Comparison of ENCODE assay signal across 1 cellular context in the genomic region with DNA sequence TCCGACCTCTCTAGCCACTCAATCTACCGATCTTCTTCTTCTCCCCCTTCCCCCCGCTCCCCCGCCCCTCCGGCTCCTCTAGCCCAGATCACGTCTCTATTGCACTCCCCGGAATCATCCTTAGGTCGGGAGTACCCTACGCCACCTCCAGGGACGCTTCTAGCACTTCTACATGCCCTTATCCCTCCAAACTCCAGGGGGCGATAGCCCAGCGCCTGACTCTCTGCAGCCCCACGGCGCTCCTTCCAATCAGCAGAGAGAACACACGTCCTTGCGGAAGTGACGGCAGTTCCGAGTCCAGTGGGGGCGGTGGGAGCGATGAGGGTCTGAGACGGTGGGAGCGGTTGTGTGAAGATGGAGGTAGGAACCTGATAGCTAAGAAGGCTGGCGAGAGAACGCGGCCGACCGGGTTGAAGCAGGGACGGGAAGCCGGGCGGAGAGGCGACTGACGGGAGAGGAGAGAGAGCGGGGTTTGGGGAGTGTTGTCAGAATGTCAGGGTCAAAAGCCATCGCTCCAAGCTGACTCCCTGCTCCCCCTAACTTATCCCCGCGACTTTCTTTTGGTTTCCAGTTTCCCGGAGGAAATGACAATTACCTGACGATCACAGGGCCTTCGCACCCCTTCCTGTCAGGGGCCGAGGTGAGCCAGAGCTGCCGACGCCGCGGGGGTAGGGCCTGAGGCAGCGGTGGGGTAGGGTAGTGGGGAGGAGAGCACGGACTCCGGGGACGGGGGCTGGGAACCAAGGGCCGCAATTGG.
A peak's percentile ranks its signal among the peaks of the same experiment; 100 is the strongest.
TF ChIP-seq lines count a peak whose summit lies in the region.

A gene (minus strand): TSS at position 35 of the 757 bp plus-strand sequence. CDS start 87 bp downstream, outside the sequence.
A gene (plus strand): TSS at position 271 of the 757 bp plus-strand sequence. CDS start 84 bp downstream, at position 355.

TF ChIP-seq in HepG2, 621 proteins besides CTCF, POLR2A, EP300 and RAD21 (continued from another document and continues in another):
- TF ChIP-seq ZNF337 (CRISPR knock-in tag; IDR thresholded peaks at IDR 0.05; ENCODE audit: borderline replicate concordance, low read depth), result peak; percentile 73; the same call in 1 of the 2 replicates
- 0 out of 2 replicates have a peak, but pooled peaks have one; percentile 34 for TF ChIP-seq ZSCAN29 (CRISPR knock-in tag; conservative IDR thresholded peaks at IDR 0.05)
- TF ChIP-seq ZNF724P (CRISPR knock-in tag; IDR thresholded peaks at IDR 0.05; ENCODE audit: borderline replicate concordance), result no peak
- TF ChIP-seq KAT8 (CRISPR knock-in tag; IDR thresholded peaks at IDR 0.05), result peak; percentile 98
- TF ChIP-seq, protein P1, sequence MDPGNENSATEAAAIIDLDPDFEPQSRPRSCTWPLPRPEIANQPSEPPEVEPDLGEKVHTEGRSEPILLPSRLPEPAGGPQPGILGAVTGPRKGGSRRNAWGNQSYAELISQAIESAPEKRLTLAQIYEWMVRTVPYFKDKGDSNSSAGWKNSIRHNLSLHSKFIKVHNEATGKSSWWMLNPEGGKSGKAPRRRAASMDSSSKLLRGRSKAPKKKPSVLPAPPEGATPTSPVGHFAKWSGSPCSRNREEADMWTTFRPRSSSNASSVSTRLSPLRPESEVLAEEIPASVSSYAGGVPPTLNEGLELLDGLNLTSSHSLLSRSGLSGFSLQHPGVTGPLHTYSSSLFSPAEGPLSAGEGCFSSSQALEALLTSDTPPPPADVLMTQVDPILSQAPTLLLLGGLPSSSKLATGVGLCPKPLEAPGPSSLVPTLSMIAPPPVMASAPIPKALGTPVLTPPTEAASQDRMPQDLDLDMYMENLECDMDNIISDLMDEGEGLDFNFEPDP (CRISPR knock-in tag; conservative IDR thresholded peaks at IDR 0.05), result no peak; the same call in 1 of the 2 replicates
- peak; percentile 97 for TF ChIP-seq NFKB2 (CRISPR knock-in tag; IDR thresholded peaks at IDR 0.05; ENCODE audit: borderline replicate concordance)
- TF ChIP-seq U2AF1 (optimal IDR thresholded peaks at IDR 0.05; ENCODE audit: low read depth, low read length), result peak; percentile 93
- TF ChIP-seq ZMYM3 (CRISPR knock-in tag; IDR thresholded peaks at IDR 0.05), result peak; percentile 71; the same call in 1 of the 2 replicates
- no peak for TF ChIP-seq SYNCRIP (IDR thresholded peaks at IDR 0.05; ENCODE audit: insufficient read depth, low read depth, low read length)
- peak; percentile 99 for TF ChIP-seq GATAD1 (CRISPR knock-in tag; IDR thresholded peaks at IDR 0.05)
- TF ChIP-seq, protein P2, sequence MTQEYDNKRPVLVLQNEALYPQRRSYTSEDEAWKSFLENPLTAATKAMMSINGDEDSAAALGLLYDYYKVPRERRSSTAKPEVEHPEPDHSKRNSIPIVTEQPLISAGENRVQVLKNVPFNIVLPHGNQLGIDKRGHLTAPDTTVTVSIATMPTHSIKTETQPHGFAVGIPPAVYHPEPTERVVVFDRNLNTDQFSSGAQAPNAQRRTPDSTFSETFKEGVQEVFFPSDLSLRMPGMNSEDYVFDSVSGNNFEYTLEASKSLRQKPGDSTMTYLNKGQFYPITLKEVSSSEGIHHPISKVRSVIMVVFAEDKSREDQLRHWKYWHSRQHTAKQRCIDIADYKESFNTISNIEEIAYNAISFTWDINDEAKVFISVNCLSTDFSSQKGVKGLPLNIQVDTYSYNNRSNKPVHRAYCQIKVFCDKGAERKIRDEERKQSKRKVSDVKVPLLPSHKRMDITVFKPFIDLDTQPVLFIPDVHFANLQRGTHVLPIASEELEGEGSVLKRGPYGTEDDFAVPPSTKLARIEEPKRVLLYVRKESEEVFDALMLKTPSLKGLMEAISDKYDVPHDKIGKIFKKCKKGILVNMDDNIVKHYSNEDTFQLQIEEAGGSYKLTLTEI (CRISPR knock-in tag; conservative IDR thresholded peaks at IDR 0.05), result no peak
- TF ChIP-seq ZSCAN12 (CRISPR knock-in tag; IDR thresholded peaks at IDR 0.05), result no peak
- no peak for TF ChIP-seq NR1H2 (CRISPR knock-in tag; IDR thresholded peaks at IDR 0.05; ENCODE audit: borderline replicate concordance, low read depth)
- peak; percentile 15; the same call in 1 of the 2 replicates for TF ChIP-seq ZBTB21 (CRISPR knock-in tag; IDR thresholded peaks at IDR 0.05)
- no peak for TF ChIP-seq ATM (IDR thresholded peaks at IDR 0.05; ENCODE audit: borderline replicate concordance)
- TF ChIP-seq, protein P3, sequence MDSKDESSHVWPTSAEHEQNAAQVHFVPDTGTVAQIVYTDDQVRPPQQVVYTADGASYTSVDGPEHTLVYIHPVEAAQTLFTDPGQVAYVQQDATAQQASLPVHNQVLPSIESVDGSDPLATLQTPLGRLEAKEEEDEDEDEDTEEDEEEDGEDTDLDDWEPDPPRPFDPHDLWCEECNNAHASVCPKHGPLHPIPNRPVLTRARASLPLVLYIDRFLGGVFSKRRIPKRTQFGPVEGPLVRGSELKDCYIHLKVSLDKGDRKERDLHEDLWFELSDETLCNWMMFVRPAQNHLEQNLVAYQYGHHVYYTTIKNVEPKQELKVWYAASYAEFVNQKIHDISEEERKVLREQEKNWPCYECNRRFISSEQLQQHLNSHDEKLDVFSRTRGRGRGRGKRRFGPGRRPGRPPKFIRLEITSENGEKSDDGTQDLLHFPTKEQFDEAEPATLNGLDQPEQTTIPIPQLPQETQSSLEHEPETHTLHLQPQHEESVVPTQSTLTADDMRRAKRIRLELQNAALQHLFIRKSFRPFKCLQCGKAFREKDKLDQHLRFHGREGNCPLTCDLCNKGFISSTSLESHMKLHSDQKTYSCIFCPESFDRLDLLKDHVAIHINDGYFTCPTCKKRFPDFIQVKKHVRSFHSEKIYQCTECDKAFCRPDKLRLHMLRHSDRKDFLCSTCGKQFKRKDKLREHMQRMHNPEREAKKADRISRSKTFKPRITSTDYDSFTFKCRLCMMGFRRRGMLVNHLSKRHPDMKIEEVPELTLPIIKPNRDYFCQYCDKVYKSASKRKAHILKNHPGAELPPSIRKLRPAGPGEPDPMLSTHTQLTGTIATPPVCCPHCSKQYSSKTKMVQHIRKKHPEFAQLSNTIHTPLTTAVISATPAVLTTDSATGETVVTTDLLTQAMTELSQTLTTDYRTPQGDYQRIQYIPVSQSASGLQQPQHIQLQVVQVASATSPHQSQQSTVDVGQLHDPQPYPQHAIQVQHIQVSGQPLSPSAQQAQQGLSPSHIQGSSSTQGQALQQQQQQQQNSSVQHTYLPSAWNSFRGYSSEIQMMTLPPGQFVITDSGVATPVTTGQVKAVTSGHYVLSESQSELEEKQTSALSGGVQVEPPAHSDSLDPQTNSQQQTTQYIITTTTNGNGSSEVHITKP (CRISPR knock-in tag; IDR thresholded peaks at IDR 0.05; ENCODE audit: low read depth), result no peak; the same call in 1 of the 2 replicates
- TF ChIP-seq, protein P4, sequence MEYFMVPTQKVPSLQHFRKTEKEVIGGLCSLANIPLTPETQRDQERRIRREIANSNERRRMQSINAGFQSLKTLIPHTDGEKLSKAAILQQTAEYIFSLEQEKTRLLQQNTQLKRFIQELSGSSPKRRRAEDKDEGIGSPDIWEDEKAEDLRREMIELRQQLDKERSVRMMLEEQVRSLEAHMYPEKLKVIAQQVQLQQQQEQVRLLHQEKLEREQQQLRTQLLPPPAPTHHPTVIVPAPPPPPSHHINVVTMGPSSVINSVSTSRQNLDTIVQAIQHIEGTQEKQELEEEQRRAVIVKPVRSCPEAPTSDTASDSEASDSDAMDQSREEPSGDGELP (IDR thresholded peaks at IDR 0.05; ENCODE audit: borderline replicate concordance, low read depth), result peak; percentile 66; the same call in 1 of the 2 replicates
- TF ChIP-seq, protein P5, sequence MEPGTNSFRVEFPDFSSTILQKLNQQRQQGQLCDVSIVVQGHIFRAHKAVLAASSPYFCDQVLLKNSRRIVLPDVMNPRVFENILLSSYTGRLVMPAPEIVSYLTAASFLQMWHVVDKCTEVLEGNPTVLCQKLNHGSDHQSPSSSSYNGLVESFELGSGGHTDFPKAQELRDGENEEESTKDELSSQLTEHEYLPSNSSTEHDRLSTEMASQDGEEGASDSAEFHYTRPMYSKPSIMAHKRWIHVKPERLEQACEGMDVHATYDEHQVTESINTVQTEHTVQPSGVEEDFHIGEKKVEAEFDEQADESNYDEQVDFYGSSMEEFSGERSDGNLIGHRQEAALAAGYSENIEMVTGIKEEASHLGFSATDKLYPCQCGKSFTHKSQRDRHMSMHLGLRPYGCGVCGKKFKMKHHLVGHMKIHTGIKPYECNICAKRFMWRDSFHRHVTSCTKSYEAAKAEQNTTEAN (CRISPR knock-in tag; conservative IDR thresholded peaks at IDR 0.05), result peak; percentile 77
- TF ChIP-seq ZNF567 (CRISPR knock-in tag; IDR thresholded peaks at IDR 0.05; ENCODE audit: borderline replicate concordance), result peak; percentile 97
- TF ChIP-seq ZNF556 (CRISPR knock-in tag; IDR thresholded peaks at IDR 0.05; ENCODE audit: borderline replicate concordance), result peak; percentile 97
- TF ChIP-seq, protein P6, sequence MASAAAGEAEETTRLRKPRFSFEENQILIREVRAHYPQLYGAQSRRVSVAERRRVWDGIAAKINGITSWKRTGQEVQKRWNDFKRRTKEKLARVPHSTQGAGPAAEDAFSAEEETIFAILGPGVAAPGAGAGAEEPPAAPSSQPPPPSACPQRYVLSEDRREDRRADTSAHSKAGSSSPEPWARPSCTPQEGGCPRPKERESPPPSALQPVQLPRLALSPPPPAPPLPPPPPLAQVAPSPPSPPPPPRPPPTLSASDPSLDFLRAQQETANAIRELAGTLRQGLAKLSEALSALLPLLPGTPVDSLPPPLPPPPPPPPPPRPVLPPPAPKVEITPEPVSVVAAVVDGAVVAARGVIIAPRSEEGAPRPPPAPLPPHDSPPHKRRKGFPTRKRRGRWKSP (CRISPR knock-in tag; IDR thresholded peaks at IDR 0.05), result peak; percentile 8; the same call in 1 of the 2 replicates
- TF ChIP-seq RELA (CRISPR knock-in tag; IDR thresholded peaks at IDR 0.05), result peak; percentile 47; the same call in 1 of the 2 replicates
- no peak for TF ChIP-seq KLF9 (CRISPR knock-in tag; IDR thresholded peaks at IDR 0.05; ENCODE audit: low read depth)
- TF ChIP-seq SP1 (IDR thresholded peaks at IDR 0.05), result no peak
- peak; percentile 88 for TF ChIP-seq SP1 (CRISPR knock-in tag; IDR thresholded peaks at IDR 0.05)
- TF ChIP-seq ZFX (CRISPR knock-in tag; IDR thresholded peaks at IDR 0.05; ENCODE audit: low read depth), result peak; percentile 81
- TF ChIP-seq FOXK1 (CRISPR knock-in tag; IDR thresholded peaks at IDR 0.05; ENCODE audit: borderline replicate concordance, low read depth), result peak; percentile 98
- no peak for TF ChIP-seq HDAC6 (IDR thresholded peaks at IDR 0.05; ENCODE audit: low read depth, low read length)
- peak; percentile 68 for TF ChIP-seq ARNTL (CRISPR knock-in tag; IDR thresholded peaks at IDR 0.05)
- TF ChIP-seq, protein P7, sequence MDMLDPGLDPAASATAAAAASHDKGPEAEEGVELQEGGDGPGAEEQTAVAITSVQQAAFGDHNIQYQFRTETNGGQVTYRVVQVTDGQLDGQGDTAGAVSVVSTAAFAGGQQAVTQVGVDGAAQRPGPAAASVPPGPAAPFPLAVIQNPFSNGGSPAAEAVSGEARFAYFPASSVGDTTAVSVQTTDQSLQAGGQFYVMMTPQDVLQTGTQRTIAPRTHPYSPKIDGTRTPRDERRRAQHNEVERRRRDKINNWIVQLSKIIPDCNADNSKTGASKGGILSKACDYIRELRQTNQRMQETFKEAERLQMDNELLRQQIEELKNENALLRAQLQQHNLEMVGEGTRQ (IDR thresholded peaks at IDR 0.05; ENCODE audit: low read depth, low read length), result no peak
- TF ChIP-seq, protein P7 (CRISPR knock-in tag; IDR thresholded peaks at IDR 0.05; ENCODE audit: borderline replicate concordance), result no peak; the same call in 1 of the 2 replicates
- TF ChIP-seq HOXD1 (CRISPR knock-in tag; IDR thresholded peaks at IDR 0.05), result peak; percentile 84; the same call in 1 of the 2 replicates
- TF ChIP-seq KAT2B (IDR thresholded peaks at IDR 0.05; ENCODE audit: borderline replicate concordance, low read depth, low read length), result no peak
- TF ChIP-seq, protein P8, sequence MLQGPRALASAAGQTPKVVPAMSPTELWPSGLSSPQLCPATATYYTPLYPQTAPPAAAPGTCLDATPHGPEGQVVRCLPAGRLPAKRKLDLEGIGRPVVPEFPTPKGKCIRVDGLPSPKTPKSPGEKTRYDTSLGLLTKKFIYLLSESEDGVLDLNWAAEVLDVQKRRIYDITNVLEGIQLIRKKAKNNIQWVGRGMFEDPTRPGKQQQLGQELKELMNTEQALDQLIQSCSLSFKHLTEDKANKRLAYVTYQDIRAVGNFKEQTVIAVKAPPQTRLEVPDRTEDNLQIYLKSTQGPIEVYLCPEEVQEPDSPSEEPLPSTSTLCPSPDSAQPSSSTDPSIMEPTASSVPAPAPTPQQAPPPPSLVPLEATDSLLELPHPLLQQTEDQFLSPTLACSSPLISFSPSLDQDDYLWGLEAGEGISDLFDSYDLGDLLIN (CRISPR knock-in tag; IDR thresholded peaks at IDR 0.05; ENCODE audit: borderline replicate concordance), result peak; percentile 78; the same call in 1 of the 2 replicates
- peak; percentile 47 for TF ChIP-seq RARA (CRISPR knock-in tag; IDR thresholded peaks at IDR 0.05)
- no peak for TF ChIP-seq ZNF816 (CRISPR knock-in tag; IDR thresholded peaks at IDR 0.05; ENCODE audit: borderline replicate concordance)
- TF ChIP-seq, protein P9, sequence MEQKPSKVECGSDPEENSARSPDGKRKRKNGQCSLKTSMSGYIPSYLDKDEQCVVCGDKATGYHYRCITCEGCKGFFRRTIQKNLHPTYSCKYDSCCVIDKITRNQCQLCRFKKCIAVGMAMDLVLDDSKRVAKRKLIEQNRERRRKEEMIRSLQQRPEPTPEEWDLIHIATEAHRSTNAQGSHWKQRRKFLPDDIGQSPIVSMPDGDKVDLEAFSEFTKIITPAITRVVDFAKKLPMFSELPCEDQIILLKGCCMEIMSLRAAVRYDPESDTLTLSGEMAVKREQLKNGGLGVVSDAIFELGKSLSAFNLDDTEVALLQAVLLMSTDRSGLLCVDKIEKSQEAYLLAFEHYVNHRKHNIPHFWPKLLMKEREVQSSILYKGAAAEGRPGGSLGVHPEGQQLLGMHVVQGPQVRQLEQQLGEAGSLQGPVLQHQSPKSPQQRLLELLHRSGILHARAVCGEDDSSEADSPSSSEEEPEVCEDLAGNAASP (CRISPR knock-in tag; IDR thresholded peaks at IDR 0.05; ENCODE audit: borderline replicate concordance), result peak; percentile 75; the same call in 1 of the 2 replicates
- no peak for TF ChIP-seq NFE2L2 (IDR thresholded peaks at IDR 0.05; ENCODE audit: low read length)
- no peak for TF ChIP-seq ZSCAN20 (CRISPR knock-in tag; IDR thresholded peaks at IDR 0.05; ENCODE audit: borderline replicate concordance)
- TF ChIP-seq TCF7L2 (IDR thresholded peaks at IDR 0.05; ENCODE audit: low read depth, low read length), result no peak
- peak; percentile 60; the same call in 1 of the 2 replicates for TF ChIP-seq FOXK2 (IDR thresholded peaks at IDR 0.05)
- peak; percentile 82; the same call in 1 of the 2 replicates for TF ChIP-seq RXRB (CRISPR knock-in tag; IDR thresholded peaks at IDR 0.05; ENCODE audit: borderline replicate concordance)
- peak; percentile 95; the same call in 1 of the 2 replicates for TF ChIP-seq GLI4 (CRISPR knock-in tag; IDR thresholded peaks at IDR 0.05; ENCODE audit: borderline replicate concordance)
